Comparison of ENCODE assay signal across 8 cellular contexts in genomic region chr2:1716013-1716305, GRCh38. TPM values are rescaled to one million over a fixed set of nuclear protein-coding genes. Genes with fewer than 3 reads are reported as not detected.
DNase-seq lines count a peak whose midpoint lies in the region; ATAC-seq and TF ChIP-seq lines count a peak whose summit lies in the region.
"Not testable (repeated sequence)": the region's sequence is repeated elsewhere in the genome, so short reads cannot be mapped to it uniquely, and the experiment has no call there.
"Had no signal": no experiment of that assay in that cellular context is flagged by ENCODE, and none has a peak within 500 bp of the region (broad histone marks: within the 10 kb centered on the region; RNA-seq: fewer than 3 reads in every experiment).

No MANE protein-coding gene starts in this region.

- peaks cover 21% of the 10 kb centered on the region for H3K4me1 Mint-ChIP-seq in endodermal cell

- intact Hi-C loops in heart left ventricle (cut with DNase I) = loop anchor here in 1 of 10 donors (2.0 kb wide), 1 partner anchor 17 kb away; no protein-coding TSS in a partner anchor
- intact Hi-C loops in sigmoid colon (cut with DNase I) = not testable (repeated sequence)

- not testable (repeated sequence) for TF ChIP-seq POLR2A in heart left ventricle (IDR thresholded peaks at IDR 0.05); sigmoid colon (IDR thresholded peaks at IDR 0.05); suprapubic skin (IDR thresholded peaks at IDR 0.05)

- H3K4me1 ChIP-seq in RWPE2 (ENCODE audit: insufficient read depth, poor library complexity, severe bottlenecking) (peaks cover 15% of the 10 kb centered on the region), heart left ventricle (peaks cover 3 to 72% (median 45%) of the 10 kb centered on the region in 12 donors), sigmoid colon (peaks cover 0 to 86% (median 60%) of the 10 kb centered on the region in 4 donors), suprapubic skin (peaks cover 26% of the 10 kb centered on the region)
- H3K4me1 ChIP-seq in endodermal cell (ENCODE audit: control insufficient read depth, insufficient read depth, low read length); liver (ENCODE audit: control insufficient read depth in 4 of 4, insufficient read depth in 4 of 4, low read length in 3 of 4): not testable (repeated sequence)

- not testable (repeated sequence) for H3K4me3 Mint-ChIP-seq in endodermal cell

- DNase-seq in RWPE2 (ENCODE audit: low spot score); heart left ventricle; sigmoid colon; suprapubic skin (ENCODE audit: low spot score in 2 of 2): not testable (repeated sequence)
- DNase-seq in endodermal cell = peak; percentile 16

- not testable (repeated sequence) for H3K9ac ChIP-seq in endodermal cell (ENCODE audit: extremely low read depth, low read length, poor library complexity, severe bottlenecking); liver (ENCODE audit: low read depth in 1 of 2, low read length in 2 of 2)

- H3K27me3 ChIP-seq in RWPE2 (ENCODE audit: insufficient read depth, poor library complexity, severe bottlenecking); endodermal cell (ENCODE audit: control insufficient read depth, insufficient read depth, low read length, poor library complexity, severe bottlenecking); heart left ventricle; liver (ENCODE audit: control insufficient read depth in 4 of 4, insufficient read depth in 4 of 4, low read length in 3 of 4); sigmoid colon; suprapubic skin: not testable (repeated sequence)

- H3K27me3 Mint-ChIP-seq in endodermal cell (ENCODE audit: insufficient read depth) = not testable (repeated sequence)

- not testable (repeated sequence) for H3K9me3 ChIP-seq in RWPE2 (ENCODE audit: severe bottlenecking); endodermal cell (ENCODE audit: control insufficient read depth, low read length); heart left ventricle; liver (ENCODE audit: control insufficient read depth in 4 of 4, low read length in 3 of 4); sigmoid colon; suprapubic skin

- not testable (repeated sequence) for H3K27ac Mint-ChIP-seq in endodermal cell

- H3K36me3 Mint-ChIP-seq in endodermal cell (ENCODE audit: low read depth) = not testable (repeated sequence)

- H3K9me3 Mint-ChIP-seq in endodermal cell = not testable (repeated sequence)

- 85 to 100% methylated on average over 2 of the region's 2 CpGs for WGBS in endodermal cell (ENCODE audit: insufficient coverage in 1 of 2, insufficient read length in 1 of 2), 2 experiments
- WGBS in heart left ventricle, 4 donors = 83 to 96% (median 92%) methylated on average over 2 of the region's 2 CpGs
- whole genome bisulfite sequencing in liver = 85% methylated on average over 2 of the region's 2 CpGs
- WGBS in sigmoid colon, 2 donors = 57 to 73% methylated on average over 2 of the region's 2 CpGs
- 93% methylated on average over 2 of the region's 2 CpGs for WGBS in suprapubic skin

- H3K27ac ChIP-seq in C4-2B (peak overlapping the region; percentile 44), RWPE2 (ENCODE audit: poor library complexity, severe bottlenecking) (peak overlapping the region; percentile 70), heart left ventricle (peak overlapping the region in 11 of 12 donors; percentile 49 to 87 (median 69)), liver (ENCODE audit: low read depth in 1 of 2, low read length in 2 of 2) (peak overlapping the region; percentile 56 to 67), sigmoid colon (peak overlapping the region; percentile 40 to 79 (median 56)), suprapubic skin (peak overlapping the region; percentile 38)
- H3K27ac ChIP-seq in endodermal cell (ENCODE audit: low read depth, low read length) = not testable (repeated sequence)

- H3K36me3 ChIP-seq in RWPE2 (ENCODE audit: low read depth); endodermal cell (ENCODE audit: control insufficient read depth, insufficient read depth, low read length); heart left ventricle; liver (ENCODE audit: control insufficient read depth in 4 of 4, insufficient read depth in 3 of 4, low read depth in 1 of 4, low read length in 3 of 4); sigmoid colon; suprapubic skin: not testable (repeated sequence)

- TF ChIP-seq EP300 in sigmoid colon (IDR thresholded peaks at IDR 0.05); suprapubic skin (IDR thresholded peaks at IDR 0.05): not testable (repeated sequence)

- TF ChIP-seq CTCF in C4-2B (conservative IDR thresholded peaks at IDR 0.05); RWPE2 (IDR thresholded peaks at IDR 0.05; ENCODE audit: poor library complexity, severe bottlenecking); endodermal cell (conservative IDR thresholded peaks at IDR 0.05); heart left ventricle (IDR thresholded peaks at IDR 0.05); liver (IDR thresholded peaks at IDR 0.05; ENCODE audit: low read depth, low read length, missing input control); sigmoid colon (IDR thresholded peaks at IDR 0.05); suprapubic skin (IDR thresholded peaks at IDR 0.05): not testable (repeated sequence)

- H3K4me3 ChIP-seq in RWPE2 (ENCODE audit: severe bottlenecking); endodermal cell (ENCODE audit: low read length); heart left ventricle; liver (ENCODE audit: low read depth in 1 of 3, low read length in 3 of 3); sigmoid colon; suprapubic skin: not testable (repeated sequence)

- ATAC-seq in RWPE2 (ENCODE audit: low read depth); heart left ventricle: not testable (repeated sequence)

- TF ChIP-seq RAD21 in liver (IDR thresholded peaks at IDR 0.05) = not testable (repeated sequence)

RNA-seq across cellular contexts. Expression of gene PXDN, which starts 28.4 kb away (rescaled TPM):
- total RNA-seq in endodermal cell (100 to 1,000 TPM; 212 to 247 TPM), heart left ventricle (10 to 100 TPM; 13.9 to 83.7 (median 28.3) TPM), liver (10 to 100 TPM; 19.1 to 21.5 TPM), sigmoid colon (100 to 1,000 TPM in 1 of 4 donors, 10 to 100 TPM in 3; 34.4 to 126 (median 48.3) TPM), suprapubic skin (1 to 10 TPM; 7.0 to 9.5 (median 9.4) TPM)
- polyA plus RNA-seq in endodermal cell (2013, experiment 1 of 2) = 106 TPM
- polyA plus RNA-seq in endodermal cell (2013, experiment 2 of 2) = 104 TPM
- polyA plus RNA-seq in heart left ventricle (10 to 100 TPM in 1 of 2 donors, 1 to 10 TPM in 1; 5.9 to 28.2 TPM), liver (10 to 100 TPM in 1 of 2 donors, 1 to 10 TPM in 1; 4.2 to 14.7 TPM), sigmoid colon (10 to 100 TPM in 1 of 3 donors, 1 to 10 TPM in 2; 1.2 to 13.6 (median 1.8) TPM)
- total RNA-seq: Calu3 had no signal
